In the genomic region with DNA sequence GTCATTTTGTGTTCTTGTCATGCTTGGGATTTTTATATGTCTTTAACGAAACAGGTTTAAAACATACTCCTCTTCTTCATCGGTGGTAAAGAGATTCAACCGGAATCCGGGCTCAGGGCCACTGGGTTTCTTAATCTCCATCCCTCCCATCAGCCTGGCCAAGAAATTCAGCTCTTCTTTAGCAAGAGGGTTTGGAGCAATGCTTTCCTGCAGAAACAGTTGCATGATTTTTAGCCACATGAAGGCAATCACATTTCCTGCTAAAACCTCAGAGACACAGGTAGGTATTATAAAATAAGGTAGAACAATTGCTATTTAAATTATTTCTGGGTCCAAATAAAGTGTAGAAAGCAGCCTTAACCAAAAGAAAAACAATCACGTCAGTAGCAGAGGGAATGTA, we compare ENCODE assay signal across 1 cellular context.
TF ChIP-seq lines count a peak whose summit lies in the region.

No MANE protein-coding gene starts in this region.

TF ChIP-seq in A549, 52 proteins besides CTCF, POLR2A, EP300 and RAD21:
- no peak for TF ChIP-seq KDM5A (IDR thresholded peaks at IDR 0.05)
- no peak for TF ChIP-seq CEBPB (IDR thresholded peaks at IDR 0.05)
- TF ChIP-seq MAFK (IDR thresholded peaks at IDR 0.05; ENCODE audit: partially characterized antibody) = no peak
- TF ChIP-seq CBX2 (IDR thresholded peaks at IDR 0.05; ENCODE audit: borderline replicate concordance, low read depth) = no peak
- TF ChIP-seq HOXA7 (CRISPR knock-in tag; IDR thresholded peaks at IDR 0.05) = no peak
- no peak for TF ChIP-seq NR3C1 (IDR thresholded peaks at IDR 0.05)
- no peak for TF ChIP-seq SMC3 (IDR thresholded peaks at IDR 0.05)
- no peak for TF ChIP-seq EHF (CRISPR knock-in tag; IDR thresholded peaks at IDR 0.05)
- no peak for TF ChIP-seq ESRRA (IDR thresholded peaks at IDR 0.05; ENCODE audit: borderline replicate concordance, low read length)
- TF ChIP-seq ZNF302 (CRISPR knock-in tag; IDR thresholded peaks at IDR 0.05) = no peak
- TF ChIP-seq ZFP36 (IDR thresholded peaks at IDR 0.05; ENCODE audit: borderline replicate concordance, partially characterized antibody) = no peak
- no peak for TF ChIP-seq NPAS2 (CRISPR knock-in tag; IDR thresholded peaks at IDR 0.05; ENCODE audit: borderline replicate concordance)
- TF ChIP-seq JUNB (IDR thresholded peaks at IDR 0.05) = no peak
- no peak for TF ChIP-seq KDM1A (IDR thresholded peaks at IDR 0.05; ENCODE audit: low read depth)
- no peak for TF ChIP-seq RCOR1 (IDR thresholded peaks at IDR 0.05; ENCODE audit: low read depth, low read length)
- TF ChIP-seq HEYL (CRISPR knock-in tag; IDR thresholded peaks at IDR 0.05) = no peak
- TF ChIP-seq, protein P1, sequence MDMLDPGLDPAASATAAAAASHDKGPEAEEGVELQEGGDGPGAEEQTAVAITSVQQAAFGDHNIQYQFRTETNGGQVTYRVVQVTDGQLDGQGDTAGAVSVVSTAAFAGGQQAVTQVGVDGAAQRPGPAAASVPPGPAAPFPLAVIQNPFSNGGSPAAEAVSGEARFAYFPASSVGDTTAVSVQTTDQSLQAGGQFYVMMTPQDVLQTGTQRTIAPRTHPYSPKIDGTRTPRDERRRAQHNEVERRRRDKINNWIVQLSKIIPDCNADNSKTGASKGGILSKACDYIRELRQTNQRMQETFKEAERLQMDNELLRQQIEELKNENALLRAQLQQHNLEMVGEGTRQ (IDR thresholded peaks at IDR 0.05) = no peak
- TF ChIP-seq FOSL2 (IDR thresholded peaks at IDR 0.05) = no peak
- TF ChIP-seq FOSL2 (CRISPR knock-in tag; IDR thresholded peaks at IDR 0.05) = no peak
- TF ChIP-seq, protein P2, sequence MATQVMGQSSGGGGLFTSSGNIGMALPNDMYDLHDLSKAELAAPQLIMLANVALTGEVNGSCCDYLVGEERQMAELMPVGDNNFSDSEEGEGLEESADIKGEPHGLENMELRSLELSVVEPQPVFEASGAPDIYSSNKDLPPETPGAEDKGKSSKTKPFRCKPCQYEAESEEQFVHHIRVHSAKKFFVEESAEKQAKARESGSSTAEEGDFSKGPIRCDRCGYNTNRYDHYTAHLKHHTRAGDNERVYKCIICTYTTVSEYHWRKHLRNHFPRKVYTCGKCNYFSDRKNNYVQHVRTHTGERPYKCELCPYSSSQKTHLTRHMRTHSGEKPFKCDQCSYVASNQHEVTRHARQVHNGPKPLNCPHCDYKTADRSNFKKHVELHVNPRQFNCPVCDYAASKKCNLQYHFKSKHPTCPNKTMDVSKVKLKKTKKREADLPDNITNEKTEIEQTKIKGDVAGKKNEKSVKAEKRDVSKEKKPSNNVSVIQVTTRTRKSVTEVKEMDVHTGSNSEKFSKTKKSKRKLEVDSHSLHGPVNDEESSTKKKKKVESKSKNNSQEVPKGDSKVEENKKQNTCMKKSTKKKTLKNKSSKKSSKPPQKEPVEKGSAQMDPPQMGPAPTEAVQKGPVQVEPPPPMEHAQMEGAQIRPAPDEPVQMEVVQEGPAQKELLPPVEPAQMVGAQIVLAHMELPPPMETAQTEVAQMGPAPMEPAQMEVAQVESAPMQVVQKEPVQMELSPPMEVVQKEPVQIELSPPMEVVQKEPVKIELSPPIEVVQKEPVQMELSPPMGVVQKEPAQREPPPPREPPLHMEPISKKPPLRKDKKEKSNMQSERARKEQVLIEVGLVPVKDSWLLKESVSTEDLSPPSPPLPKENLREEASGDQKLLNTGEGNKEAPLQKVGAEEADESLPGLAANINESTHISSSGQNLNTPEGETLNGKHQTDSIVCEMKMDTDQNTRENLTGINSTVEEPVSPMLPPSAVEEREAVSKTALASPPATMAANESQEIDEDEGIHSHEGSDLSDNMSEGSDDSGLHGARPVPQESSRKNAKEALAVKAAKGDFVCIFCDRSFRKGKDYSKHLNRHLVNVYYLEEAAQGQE (IDR thresholded peaks at IDR 0.05) = no peak
